ENCODE assay signal across 9 cellular contexts in the genomic region with DNA sequence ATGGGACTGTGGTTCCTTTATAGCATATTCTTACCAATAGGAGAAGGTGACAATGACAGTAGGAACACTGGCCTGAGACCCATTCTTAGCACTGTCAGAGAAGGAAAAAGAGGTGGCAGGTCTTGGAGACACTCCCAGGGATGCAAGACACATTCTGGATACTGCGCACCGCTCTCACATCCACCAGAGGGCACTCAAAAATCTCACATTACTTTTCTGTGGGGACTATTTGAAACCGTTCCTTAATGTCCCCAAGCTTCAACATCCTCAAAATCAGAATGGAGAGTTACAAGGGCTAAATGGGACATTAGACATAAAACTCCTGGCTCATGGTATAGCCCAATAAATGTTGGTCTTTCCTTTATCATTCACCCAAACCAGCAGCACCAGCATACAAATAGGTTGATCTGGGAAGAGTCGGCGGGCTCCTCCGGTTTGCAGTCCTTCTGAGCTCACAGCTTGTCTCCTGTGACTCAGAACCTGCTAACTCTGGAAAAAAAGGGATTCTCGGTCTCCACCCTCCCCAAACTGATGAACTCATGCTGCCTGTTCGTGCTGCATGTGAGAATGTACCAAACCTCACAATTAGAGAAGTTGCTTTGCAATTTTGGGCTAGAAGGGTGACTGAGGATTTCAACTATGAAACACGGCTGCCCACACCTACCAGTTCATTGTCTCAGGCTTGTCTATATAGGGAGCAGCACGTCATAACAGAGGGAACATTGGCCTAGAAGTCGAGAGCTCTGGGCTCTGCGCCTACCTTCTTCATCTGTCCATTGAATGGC. TPM values are rescaled to one million over a fixed set of nuclear protein-coding genes. Genes with fewer than 3 reads are reported as not detected.
DNase-seq lines count a peak whose midpoint lies in the region; ATAC-seq, FAIRE-seq and TF ChIP-seq lines count a peak whose summit lies in the region.
"Had no signal": no experiment of that assay in that cellular context is flagged by ENCODE, and none has a peak within 500 bp of the region (broad histone marks: within the 10 kb centered on the region; RNA-seq: fewer than 3 reads in every experiment).

No MANE protein-coding gene starts in this region.

- CTCF ChIA-PET in Panc1 (lab: Charles Lee) (interaction anchor here (0.7 to 1.3 kb wide), 2 partner anchors 80 to 153 kb away, joined by 3 to 10 read pairs; no protein-coding TSS in a partner anchor), H1 (lab: Charles Lee; ENCODE audit: partially characterized antibody) (interaction anchor here (0.6 to 9.9 kb wide), 61 partner anchors 9 to 412 kb away, joined by 3 to 93 read pairs (median 4); a partner anchor contains a TSS)

- no peak overlapping the region for H3K27ac ChIP-seq in Panc1 (ENCODE audit: low read length)
- no peak overlapping the region for H3K27ac ChIP-seq in H1 (ENCODE audit: low read depth, low read length)
- H3K27ac ChIP-seq in mesenchymal stem cell (ENCODE audit: low read length, poor library complexity, severe bottlenecking), result no peak overlapping the region

- H3K4ac ChIP-seq in H1 (replicated peaks; ENCODE audit: insufficient read length, low read depth, low read length) (no peak overlapping the region), mesenchymal stem cell (ENCODE audit: low read depth in 1 of 2, low read length in 2 of 2) (no peak overlapping the region)

- 55% methylated on average over 12 of the region's 12 CpGs; no CpG with 5 or more reads in 1 of the 2 experiments for WGBS in H1 (ENCODE audit: extremely low coverage in 1 of 2, insufficient coverage in 1 of 2, insufficient read length in 1 of 2, insufficient replicate concordance in 2 of 2, low coverage in 1 of 2, low lambda C conversion rate in 2 of 2, missing lambda C conversion rate in 1 of 2), 2 experiments
- 49% methylated on average over 10 of the region's 12 CpGs for WGBS in mesenchymal stem cell

- H4K20me1 ChIP-seq in H1 (replicated peaks in 1 of 2; ENCODE audit: control insufficient read depth in 1 of 2, insufficient read depth in 2 of 2, low read length in 2 of 2), result no peaks in the 10 kb centered on the region

- H2AFZ ChIP-seq in H1 (ENCODE audit: low read length), result peak overlapping the region; percentile 87; the same call in 1 of the 2 replicates
- H2AFZ ChIP-seq in mesenchymal stem cell (ENCODE audit: low read depth, low read length), result no peak overlapping the region

- H3K14ac ChIP-seq in H1 (ENCODE audit: insufficient read length) (no peak overlapping the region), mesenchymal stem cell (ENCODE audit: low read length in 2 of 2) (no peak overlapping the region)

- H3K36me3 ChIP-seq in Panc1 (ENCODE audit: control insufficient read depth, insufficient read depth, low read length) (no peaks in the 10 kb centered on the region), H1 (ENCODE audit: control insufficient read depth in 2 of 4, insufficient read depth in 4 of 4, low read length in 3 of 4) (no peaks in the 10 kb centered on the region), mesenchymal stem cell (ENCODE audit: control insufficient read depth in 1 of 2, insufficient read depth in 2 of 2, low read depth in 1 of 2, low read length in 2 of 2) (no peaks in the 10 kb centered on the region)

- H3K27me3 ChIP-seq in Panc1 (ENCODE audit: control insufficient read depth, insufficient read depth, low read length), result peaks cover 2% of the 10 kb centered on the region; the same call in 1 of the 2 replicates
- H3K27me3 ChIP-seq in H1 (replicated peaks in 1 of 4; ENCODE audit: control insufficient read depth in 3 of 4, extremely low read depth in 1 of 4, insufficient read depth in 3 of 4, low read length in 3 of 4), result no peaks in the 10 kb centered on the region
- H3K27me3 ChIP-seq in mesenchymal stem cell (ENCODE audit: control insufficient read depth in 1 of 2, insufficient read depth in 1 of 2, low read length in 2 of 2), result no peaks in the 10 kb centered on the region

- H3K27ac Mint-ChIP-seq in activated CD4-positive, alpha-beta T cell treated with anti-CD3 and anti-CD28 coated beads, Interleukin-2, amount 10 ng/mL, durations not matched to agents 24 days and 14 days, result peak overlapping the region; percentile 20

- POLR2A ChIA-PET in Panc1 (lab: Charles Lee) (no interaction called here), H1 (lab: Charles Lee; ENCODE audit: partially characterized antibody) (interaction anchor here (0.7 to 6.7 kb wide), 9 partner anchors 9 to 153 kb away, joined by 3 to 33 read pairs (median 5); a partner anchor contains a TSS)

- H3K36me3 Mint-ChIP-seq in activated CD4-positive, alpha-beta T cell treated with anti-CD3 and anti-CD28 coated beads, Interleukin-2, amount 10 ng/mL, durations not matched to agents 24 days and 14 days (ENCODE audit: low read depth), result peaks cover 59% of the 10 kb centered on the region

- ATAC-seq in Panc1 (peak; percentile 92), omental fat pad (ENCODE audit: low FRiP score) (no peak), GM21576 (IDR thresholded peaks at IDR 0.05; ENCODE audit: unreplicated experiment) (no peak)

- TF ChIP-seq RAD21 in Ishikawa (IDR thresholded peaks at IDR 0.05; ENCODE audit: low read depth) (peak; percentile 69), H1 (IDR thresholded peaks at IDR 0.05 in 1 of 2, conservative IDR thresholded peaks at IDR 0.05 in 1 of 2; ENCODE audit: low read depth in 2 of 2, low read length in 2 of 2) (peak; percentile 85)

- no peak for TF ChIP-seq POLR2A in H1 (IDR thresholded peaks at IDR 0.05; ENCODE audit: control extremely low read depth in 1 of 2, low read depth in 2 of 2, low read length in 2 of 2)

- H4K8ac ChIP-seq in H1 (ENCODE audit: extremely low read depth, insufficient read depth, low read length) (no peak overlapping the region), mesenchymal stem cell (ENCODE audit: low read length) (no peak overlapping the region)

- H3K79me1 ChIP-seq in H1 (ENCODE audit: low read depth, low read length) (no peaks in the 10 kb centered on the region), mesenchymal stem cell (replicated peaks; ENCODE audit: low read length, poor library complexity, severe bottlenecking) (no peaks in the 10 kb centered on the region)

- H3K4me1 ChIP-seq in Panc1 (ENCODE audit: control insufficient read depth, insufficient read depth, low read length), result no peaks in the 10 kb centered on the region
- H3K4me1 ChIP-seq in H1 (replicated peaks in 1 of 4; ENCODE audit: control insufficient read depth in 3 of 4, insufficient read depth in 4 of 4, low read length in 3 of 4), result peaks cover 0 to 4% (median 3%) of the 10 kb centered on the region in 4 experiments; a peak in 1 of 7 replicates
- H3K4me1 ChIP-seq in mesenchymal stem cell (ENCODE audit: control insufficient read depth, insufficient read depth, low read depth, low read length), result peaks cover 5% of the 10 kb centered on the region

- TF ChIP-seq EP300 in Ishikawa (IDR thresholded peaks at IDR 0.05; ENCODE audit: borderline replicate concordance), result no peak
- TF ChIP-seq EP300 in H1 (IDR thresholded peaks at IDR 0.05; ENCODE audit: borderline replicate concordance in 1 of 2, low read depth in 2 of 2, low read length in 2 of 2), result no peak

- DNase-seq in activated CD4-positive, alpha-beta T cell treated with anti-CD3 and anti-CD28 coated beads, Interleukin-2, amount 10 ng/mL, durations not matched to agents 24 days and 14 days, result peak; percentile 74
- no peak for DNase-seq in activated CD4-positive, alpha-beta T cell treated with anti-CD3 and anti-CD28 coated beads for 1 hour
- DNase-seq in Panc1 (ENCODE audit: low read depth, low spot score), result peak; percentile 33
- peak; percentile 13 to 56 for DNase-seq in H1 (ENCODE audit: low read depth in 1 of 2, low spot score in 2 of 2)
- peak; percentile 59 for DNase-seq in mesenchymal stem cell
- DNase-seq in omental fat pad (ENCODE audit: low spot score), result no peak

- H3K56ac ChIP-seq in H1 (replicated peaks; ENCODE audit: insufficient read length, low read depth, low read length), result no peak overlapping the region

- no peak overlapping the region for H4K5ac ChIP-seq in H1 (ENCODE audit: insufficient read length, low read depth, low read length)

- no peaks in the 10 kb centered on the region for H3K79me2 ChIP-seq in H1 (ENCODE audit: control insufficient read depth in 1 of 2, insufficient read depth in 2 of 2, low read length in 2 of 2)

- H3K4me2 ChIP-seq in H1 (ENCODE audit: insufficient read depth in 1 of 2, low read depth in 2 of 2, low read length in 2 of 2) (peak overlapping the region in 1 of 2 experiments; percentile 24; a peak in 1 of 4 replicates), mesenchymal stem cell (ENCODE audit: low read length, poor library complexity, severe bottlenecking) (peak overlapping the region; percentile 56)

- H4K91ac ChIP-seq in H1 (replicated peaks; ENCODE audit: insufficient read length, low read length) (no peak overlapping the region), mesenchymal stem cell (ENCODE audit: low read length) (no peak overlapping the region)

- no peaks in the 10 kb centered on the region for H3K23me2 ChIP-seq in H1 (ENCODE audit: low read depth, low read length)

- no TSS peak for BruUV-seq in Panc1 (replicated peaks; lab: Mats Ljungman, UMichigan)

- no peaks in the 10 kb centered on the region for H3K27me3 Mint-ChIP-seq in activated CD4-positive, alpha-beta T cell treated with anti-CD3 and anti-CD28 coated beads, Interleukin-2, amount 10 ng/mL, durations not matched to agents 24 days and 14 days
- H3K27me3 Mint-ChIP-seq: central memory CD8-positive, alpha-beta T cell had no signal

- H3K9ac ChIP-seq in H1 (replicated peaks in 1 of 4; ENCODE audit: extremely low read depth in 1 of 4, low read depth in 3 of 4, low read length in 3 of 4) (no peak overlapping the region), mesenchymal stem cell (ENCODE audit: low read length) (peak overlapping the region; percentile 48)

- H2BK15ac ChIP-seq in H1 (ENCODE audit: low read length), result peak overlapping the region; percentile 9; the same call in 1 of the 2 replicates
- no peak overlapping the region for H2BK15ac ChIP-seq in mesenchymal stem cell (ENCODE audit: low read depth, poor library complexity, severe bottlenecking)

- H3K9me3 Mint-ChIP-seq in activated CD4-positive, alpha-beta T cell treated with anti-CD3 and anti-CD28 coated beads, Interleukin-2, amount 10 ng/mL, durations not matched to agents 24 days and 14 days, result no peaks in the 10 kb centered on the region
- H3K9me3 Mint-ChIP-seq: central memory CD8-positive, alpha-beta T cell had no signal

- H2BK5ac ChIP-seq in H1 (ENCODE audit: low read depth, low read length), result 0 out of 2 replicates have a peak overlapping the region, but pooled peaks have one; percentile 9
- H2BK5ac ChIP-seq in mesenchymal stem cell (ENCODE audit: low read depth, low read length, poor library complexity, severe bottlenecking), result no peak overlapping the region

- H3K4me3 Mint-ChIP-seq in activated CD4-positive, alpha-beta T cell treated with anti-CD3 and anti-CD28 coated beads, Interleukin-2, amount 10 ng/mL, durations not matched to agents 24 days and 14 days, result no peak overlapping the region
- H3K4me3 Mint-ChIP-seq: central memory CD8-positive, alpha-beta T cell had no signal

- in situ Hi-C loops in Panc1 (cut with HindIII; ENCODE audit: low pct_unique_long_range_greater_than_20kb, low sequenced_read_pairs), result no loop called here

- H2AK5ac ChIP-seq in H1 (ENCODE audit: low read depth, low read length), result no peak overlapping the region
- H2AK5ac ChIP-seq in mesenchymal stem cell (ENCODE audit: low read length, severe bottlenecking), result no peak overlapping the region

- H2BK120ac ChIP-seq in H1 (replicated peaks; ENCODE audit: low read depth, low read length), result no peak overlapping the region
- H2BK120ac ChIP-seq in mesenchymal stem cell (ENCODE audit: low read depth, low read length), result no peak overlapping the region

- no peaks in the 10 kb centered on the region for H3K9me3 ChIP-seq in Panc1 (ENCODE audit: control insufficient read depth, insufficient read depth, low read depth, low read length)
- H3K9me3 ChIP-seq in H1 (ENCODE audit: insufficient read depth in 2 of 2, low read depth in 1 of 2, low read length in 1 of 2), result no peaks in the 10 kb centered on the region
- no peaks in the 10 kb centered on the region for H3K9me3 ChIP-seq in mesenchymal stem cell (ENCODE audit: control insufficient read depth, low read length)

- H2BK20ac ChIP-seq in H1 (ENCODE audit: low read length), result no peak overlapping the region

- H3K23ac ChIP-seq in H1 (ENCODE audit: insufficient read length) (no peak overlapping the region), mesenchymal stem cell (ENCODE audit: low read length in 2 of 2) (no peak overlapping the region)

- H2BK12ac ChIP-seq in H1 (ENCODE audit: low read depth, low read length) (peak overlapping the region; percentile 54; the same call in 1 of the 2 replicates), mesenchymal stem cell (ENCODE audit: low read length in 2 of 2) (no peak overlapping the region)

- no peak overlapping the region for H3K4me3 ChIP-seq in Panc1 (ENCODE audit: low read depth in 2 of 2, low read length in 2 of 2)
- no peak overlapping the region for H3K4me3 ChIP-seq in H1 (ENCODE audit: extremely low read depth in 1 of 4, insufficient read depth in 2 of 4, low read depth in 3 of 4, low read length in 4 of 4)
- H3K4me3 ChIP-seq in mesenchymal stem cell (ENCODE audit: insufficient read depth in 1 of 2, low read depth in 1 of 2, low read length in 2 of 2), result peak overlapping the region in 1 of 2 experiments; percentile 42

- H3K4me1 Mint-ChIP-seq in activated CD4-positive, alpha-beta T cell treated with anti-CD3 and anti-CD28 coated beads, Interleukin-2, amount 10 ng/mL, durations not matched to agents 24 days and 14 days, result peaks cover 31% of the 10 kb centered on the region
- H3K4me1 Mint-ChIP-seq: central memory CD8-positive, alpha-beta T cell had no signal

- TF ChIP-seq CTCF in Panc1 (IDR thresholded peaks at IDR 0.05) (peak; percentile 83), H1 (IDR thresholded peaks at IDR 0.05; ENCODE audit: control extremely low read depth in 1 of 3, insufficient read depth in 1 of 3, low read depth in 1 of 3, low read length in 3 of 3) (peak; percentile 72 to 85 (median 75)), omental fat pad (IDR thresholded peaks at IDR 0.05) (no peak)

- intact Hi-C loops in activated CD4-positive, alpha-beta T cell treated with anti-CD3 and anti-CD28 coated beads, Interleukin-2, amount 10 ng/mL, durations not matched to agents 24 days and 14 days (cut with micrococcal nuclease), result no loop called here
- intact Hi-C loops in Panc1 (cut with micrococcal nuclease; ENCODE audit: unreplicated experiment), result loop anchor here (2.0 kb wide), 1 partner anchor 153 kb away; no protein-coding TSS in a partner anchor

- peak; percentile 86 for FAIRE-seq in H1 (lab: Jason Lieb, UNC)

- H3K18ac ChIP-seq in H1 (ENCODE audit: extremely low read depth, low read length) (no peak overlapping the region; the same call in 1 of the 2 replicates), mesenchymal stem cell (ENCODE audit: low read depth in 1 of 2, low read length in 2 of 2) (no peak overlapping the region)

RNA-seq across cellular contexts. Expression of a gene that starts 40.2 kb away (rescaled TPM):
- 138 and 146 TPM in 2 replicates for total RNA-seq in activated CD4-positive, alpha-beta T cell treated with anti-CD3 and anti-CD28 coated beads, Interleukin-2, amount 10 ng/mL, durations not matched to agents 24 days and 14 days
- total RNA-seq in Panc1 (2021; ENCODE audit: unreplicated experiment) (0.26 TPM), omental fat pad (1 to 10 TPM; 2.0 to 8.9 (median 6.5) TPM)
- polyA plus RNA-seq in Panc1 (2012; ENCODE audit: insufficient read length), result not detected
- total RNA-seq in H1 (2021; fragmentation: NEBNext Ultra II Directional; extraction: Animal tissue kit (Norgen Biotek cat#: 25700)), result 0.88 and 1.4 TPM in 2 replicates
- 0.71 and 1.4 TPM in 2 replicates for polyA plus RNA-seq in H1 (2011; rRNA removed)
- polyA plus RNA-seq in H1 (2011; cell fraction: cytosol; rRNA removed), result 1.1 TPM
- 1.1 TPM for polyA plus RNA-seq in H1 (2011; cell fraction: nucleus; rRNA removed)
- 0.79 to 2.2 TPM (median 1.3 TPM) in 4 replicates for polyA plus RNA-seq in H1 (2012, experiment 1 of 2)
- 0.28 TPM for polyA plus RNA-seq in H1 (2012, experiment 2 of 2)
- 0.91 TPM for polyA plus RNA-seq in H1 (2013, experiment 1 of 2)
- polyA plus RNA-seq in H1 (2013, experiment 2 of 2), result 0.96 TPM
- polyA minus RNA-seq in H1 (2011; rRNA and poly(A)+ RNA removed), result 2.5 and 4.8 TPM in 2 replicates
- polyA minus RNA-seq in H1 (2011; cell fraction: cytosol; rRNA and poly(A)+ RNA removed), result 0.88 TPM
- polyA minus RNA-seq in H1 (2011; cell fraction: nucleus; rRNA and poly(A)+ RNA removed), result 4.0 TPM
- polyA plus RNA-seq in mesenchymal stem cell (2013, experiment 1 of 2), result not detected
- polyA plus RNA-seq in mesenchymal stem cell (2013, experiment 2 of 2), result not detected

Comparison
In these comparisons a context has a peak if more than half of its experiments do, and no peak if none do; other contexts are left out.
1. DNase-seq: peak in activated CD4-positive, alpha-beta T cell treated with anti-CD3 and anti-CD28 coated beads, Interleukin-2, amount 10 ng/mL, durations not matched to agents 24 days and 14 days (single experiment), Panc1 (single experiment), H1 (2 of 2) and mesenchymal stem cell (single experiment); none in activated CD4-positive, alpha-beta T cell treated with anti-CD3 and anti-CD28 coated beads for 1 hour (single experiment) and omental fat pad (single experiment).
2. CTCF ChIP-seq: peak in Panc1 (single experiment) and H1 (3 of 3); none in omental fat pad (0 of 3).
3. RNA of a gene that starts 40.2 kb away (total RNA-seq): 138 to 146 TPM in activated CD4-positive, alpha-beta T cell treated with anti-CD3 and anti-CD28 coated beads, Interleukin-2, amount 10 ng/mL, durations not matched to agents 24 days and 14 days; 2.0 to 8.9 TPM in omental fat pad, 0.88 to 1.4 TPM in H1 and 0.26 TPM in Panc1 (single experiment); every median in the first group is over 10 times any median in the second.